Comparison of ENCODE assay signal across 16 cellular contexts in the genomic region with DNA sequence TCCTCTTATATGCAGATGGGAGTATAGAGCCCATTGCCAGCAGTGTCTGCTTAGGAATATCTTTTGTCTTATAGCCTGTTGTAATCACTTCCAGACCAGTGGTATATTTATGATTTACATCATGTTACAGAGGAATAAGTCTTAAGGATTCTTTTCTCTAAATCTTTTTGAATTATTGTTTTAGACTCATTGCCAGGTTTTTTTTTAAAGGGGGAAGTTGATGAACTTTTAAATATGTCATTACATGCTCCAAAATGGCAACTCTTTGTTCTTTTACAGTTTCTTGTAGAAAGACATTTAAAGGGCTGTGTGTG. TPM values are rescaled to one million over a fixed set of nuclear protein-coding genes. Genes with fewer than 3 reads are reported as not detected.
DNase-seq lines count a peak whose midpoint lies in the region; ATAC-seq and TF ChIP-seq lines count a peak whose summit lies in the region.
"Had no signal": no experiment of that assay in that cellular context is flagged by ENCODE, and none has a peak within 500 bp of the region (broad histone marks: within the 10 kb centered on the region; RNA-seq: fewer than 3 reads in every experiment).

No MANE protein-coding gene starts in this region.

- TF ChIP-seq POLR2A in thyroid gland (IDR thresholded peaks at IDR 0.05), result no peak

- H3K9me3 ChIP-seq in SJSA1 (replicated peaks) (no peaks in the 10 kb centered on the region), left lung (no peaks in the 10 kb centered on the region), thyroid gland (no peaks in the 10 kb centered on the region)

- H3K27ac ChIP-seq in SJSA1 (peak overlapping the region; percentile 48), left lung (peak overlapping the region; percentile 30 to 37), thyroid gland (peak overlapping the region; percentile 14 to 68 (median 37))
- H3K27ac ChIP-seq: C4-2B had no signal

- DNase-seq in SJSA1 (ENCODE audit: low read depth in 1 of 2, low spot score in 2 of 2) (no peak), dedifferentiated amniotic fluid mesenchymal stem cell (ENCODE audit: extremely low spot score) (peak; percentile 54), left lung (no peak), thyroid gland (no peak), HT-29 (ENCODE audit: low spot score) (no peak)
- DNase-seq: activated CD4-positive, alpha-beta T cell treated with anti-CD3 and anti-CD28 coated beads, Interleukin-2, amount 10 ng/mL, durations not matched to agents 24 days and 14 days; activated T-cell treated with anti-CD3 and anti-CD28 coated beads, Interleukin-2, amount 50 U/mL, for 1 hour; cerebellar nuclear complex; DMS79; NCI-H1048; small intestine; stimulated activated naive CD8-positive, alpha-beta T cell treated with anti-CD3 and anti-CD28 coated beads, Interleukin-15, Interleukin-2, amounts not matched to agents 100 U/mL and 50 U/mL, for 24 hours; T-helper 9 cell had no signal

- H3K36me3 ChIP-seq in SJSA1 (no peaks in the 10 kb centered on the region), left lung (no peaks in the 10 kb centered on the region), thyroid gland (no peaks in the 10 kb centered on the region)

- TF ChIP-seq CTCF in left lung (IDR thresholded peaks at IDR 0.05), result no peak
- no peak for TF ChIP-seq CTCF in thyroid gland (IDR thresholded peaks at IDR 0.05)

- H3K4me1 ChIP-seq in SJSA1 (replicated peaks) (peaks cover 24% of the 10 kb centered on the region), left lung (peaks cover 0 to 12% of the 10 kb centered on the region in 2 donors), thyroid gland (peaks cover 5 to 22% of the 10 kb centered on the region in 2 donors)

- no peak overlapping the region for H3K4me3 ChIP-seq in SJSA1
- no peak overlapping the region for H3K4me3 ChIP-seq in left lung
- no peak overlapping the region for H3K4me3 ChIP-seq in thyroid gland (replicated peaks in 1 of 3)

- intact Hi-C loops in left lung (cut with DNase I), result no loop called here
- intact Hi-C loops in thyroid gland (cut with DNase I), result no loop called here

- ATAC-seq in left lung, result no peak
- no peak for ATAC-seq in GM21825 (IDR thresholded peaks at IDR 0.05; ENCODE audit: unreplicated experiment)
- no peak for ATAC-seq in GM18907 (IDR thresholded peaks at IDR 0.05; ENCODE audit: unreplicated experiment)
- ATAC-seq: stimulated activated naive CD8-positive, alpha-beta T cell treated with anti-CD3 and anti-CD28 coated beads, Interleukin-15, Interleukin-2, amounts not matched to agents 100 U/mL and 50 U/mL, for 24 hours had no signal

- H3K27me3 ChIP-seq in SJSA1 (replicated peaks) (no peaks in the 10 kb centered on the region), left lung (no peaks in the 10 kb centered on the region), thyroid gland (no peaks in the 10 kb centered on the region)

RNA-seq across cellular contexts. Expression of gene NFIB, which starts 59.3 kb away (rescaled TPM):
- 7.6 TPM in 2 replicates for total RNA-seq in SJSA1 (2014; rRNA removed; shearing (Covaris generic))
- total RNA-seq in left lung (10 to 100 TPM; 88.8 to 97.9 TPM), thyroid gland (100 to 1,000 TPM in 3 of 4 donors, 10 to 100 TPM in 1; 57.9 to 144 (median 125) TPM)
- total RNA-seq in HT-29 (2014; rRNA removed; shearing (Covaris generic)), result 13.6 and 29.5 TPM in 2 replicates
- total RNA-seq: activated CD4-positive, alpha-beta T cell treated with anti-CD3 and anti-CD28 coated beads, Interleukin-2, amount 10 ng/mL, durations not matched to agents 24 days and 14 days had no signal
